ENCODE assay signal across 9 cellular contexts in the genomic region with DNA sequence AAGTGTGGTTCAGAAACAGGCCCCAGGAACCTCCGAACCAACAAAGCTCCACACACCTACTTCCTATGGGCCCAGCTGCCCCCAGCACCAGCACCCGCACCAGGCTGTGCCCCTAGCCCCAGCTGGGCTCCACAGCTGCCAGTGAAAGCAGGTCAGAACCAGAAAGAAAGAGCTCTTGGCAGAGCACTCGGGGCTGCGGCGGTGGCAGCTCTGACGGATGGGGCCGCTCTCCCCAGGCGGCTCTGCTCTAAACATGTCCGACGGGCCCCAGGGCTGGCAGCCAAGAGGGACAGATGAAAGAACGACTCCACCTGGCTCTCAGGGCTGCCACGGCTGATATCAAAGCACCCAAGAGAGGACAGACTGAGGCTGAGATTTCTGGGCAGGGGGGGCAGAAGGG. TPM values are rescaled to one million over a fixed set of nuclear protein-coding genes. Genes with fewer than 3 reads are reported as not detected.
DNase-seq lines count a peak whose midpoint lies in the region; ATAC-seq and TF ChIP-seq lines count a peak whose summit lies in the region.
"Had no signal": no experiment of that assay in that cellular context is flagged by ENCODE, and none has a peak within 500 bp of the region (broad histone marks: within the 10 kb centered on the region; RNA-seq: fewer than 3 reads in every experiment).

No MANE protein-coding gene starts in this region.

- H3K36me3 ChIP-seq in mucosa of stomach (ENCODE audit: control insufficient read depth, insufficient read depth, low read length) (no peaks in the 10 kb centered on the region), upper lobe of left lung (no peaks in the 10 kb centered on the region), spleen (no peaks in the 10 kb centered on the region)

- H3K4me3 ChIP-seq in mucosa of stomach (ENCODE audit: low read length) (no peak overlapping the region), upper lobe of left lung (peak overlapping the region in 3 of 4 donors; percentile 4 to 36 (median 28)), spleen (no peak overlapping the region)

- ATAC-seq in left ventricle myocardium superior (no peak), left cardiac atrium (no peak), upper lobe of left lung (ENCODE audit: low FRiP score in 2 of 2) (peak in 1 of 2 donors; percentile 2), HG03521 (IDR thresholded peaks at IDR 0.05; ENCODE audit: unreplicated experiment) (no peak)

- peak overlapping the region; percentile 37 for H3K9ac ChIP-seq in mucosa of stomach (ENCODE audit: low read length)

- peaks cover 48% of the 10 kb centered on the region for H3K4me1 ChIP-seq in mucosa of stomach (ENCODE audit: control insufficient read depth, insufficient read depth, low read length)
- peaks cover 11 to 29% (median 16%) of the 10 kb centered on the region in 4 donors for H3K4me1 ChIP-seq in upper lobe of left lung
- peaks cover 0 to 27% (median 14%) of the 10 kb centered on the region in 6 donors for H3K4me1 ChIP-seq in spleen

- TF ChIP-seq CTCF in upper lobe of left lung (IDR thresholded peaks at IDR 0.05), result no peak
- TF ChIP-seq CTCF in spleen (IDR thresholded peaks at IDR 0.05 in 8 of 11, conservative IDR thresholded peaks at IDR 0.05 in 3 of 11), result no peak

- TF ChIP-seq POLR2A in upper lobe of left lung (IDR thresholded peaks at IDR 0.05) (no peak), spleen (IDR thresholded peaks at IDR 0.05) (no peak)

- peak; percentile 19 for DNase-seq in left ventricle myocardium superior
- no peak for DNase-seq in left cardiac atrium
- peak in 33 of 61 donors; percentile 22 to 76 (median 50) for DNase-seq in caudate nucleus (lab: John Stamatoyannopoulos, UW)
- peak in 1 of 2 donors; percentile 71 for DNase-seq in upper lobe of left lung
- no peak for DNase-seq in T-helper 2 cell
- DNase-seq in spleen, result no peak
- DNase-seq: T1000 had no signal

- H3K27me3 ChIP-seq in mucosa of stomach (ENCODE audit: control insufficient read depth, insufficient read depth, low read length) (no peaks in the 10 kb centered on the region), upper lobe of left lung (no peaks in the 10 kb centered on the region), spleen (replicated peaks in 1 of 7) (peaks cover 0 to 5% (median 0%) of the 10 kb centered on the region in 7 donors)

- H3K27ac ChIP-seq in caudate nucleus (ENCODE audit: low read depth, low read length), result peak overlapping the region; percentile 79
- peak overlapping the region in 1 of 4 donors; percentile 17 for H3K27ac ChIP-seq in upper lobe of left lung
- no peak overlapping the region for H3K27ac ChIP-seq in spleen

- no peak for TF ChIP-seq EP300 in upper lobe of left lung (IDR thresholded peaks at IDR 0.05)

- intact Hi-C loops in left ventricle myocardium superior (cut with micrococcal nuclease), result no loop called here
- intact Hi-C loops in left cardiac atrium (cut with DNase I), result no loop called here
- intact Hi-C loops in spleen (cut with DNase I; ENCODE audit: low total_unique reads), result loop anchor here (5.0 kb wide), 1 partner anchor 190 kb away; no protein-coding TSS in a partner anchor

- H3K9me3 ChIP-seq in mucosa of stomach (ENCODE audit: control insufficient read depth, low read length) (no peaks in the 10 kb centered on the region), upper lobe of left lung (no peaks in the 10 kb centered on the region), spleen (no peaks in the 10 kb centered on the region)

- 51 to 53% methylated on average over 7 to 12 of the region's 12 CpGs for WGBS in upper lobe of left lung, 2 donors
- 81 to 88% (median 87%) methylated on average over 12 of the region's 12 CpGs for WGBS in spleen, 5 donors

RNA-seq across cellular contexts. Expression of a gene that starts 25.7 kb away (rescaled TPM):
- 17.2 TPM for total RNA-seq in left ventricle myocardium superior
- total RNA-seq in left cardiac atrium, result 10 to 100 TPM; 14.3 to 15.5 TPM
- total RNA-seq in upper lobe of left lung, result 10 to 100 TPM; 11.4 to 29.0 (median 21.8) TPM
- 10 to 100 TPM in 2 of 7 donors, 1 to 10 TPM in 5; 3.3 to 10.3 (median 8.0) TPM for total RNA-seq in spleen
- 10 to 100 TPM in 1 of 3 donors, 1 to 10 TPM in 2; 3.9 to 12.0 (median 7.9) TPM for polyA plus RNA-seq in spleen

RNA-seq across cellular contexts. Expression of a gene that starts 39.3 kb away (rescaled TPM):
- total RNA-seq in left ventricle myocardium superior, result 6.5 TPM
- 1 to 10 TPM; 7.7 to 8.9 TPM for total RNA-seq in left cardiac atrium
- 10 to 100 TPM in 5 of 6 donors, 1 to 10 TPM in 1; 7.2 to 28.6 (median 17.5) TPM for total RNA-seq in upper lobe of left lung
- 10 to 100 TPM; 14.5 to 27.9 (median 18.1) TPM for total RNA-seq in spleen
- 10 to 100 TPM; 10.0 to 19.3 (median 14.2) TPM for polyA plus RNA-seq in spleen

Comparison
In these comparisons a context has a peak if more than half of its experiments do, and no peak if none do; other contexts are left out.
1. DNase-seq: peak in left ventricle myocardium superior (single experiment) and caudate nucleus (33 of 61); none in left cardiac atrium (single experiment), T-helper 2 cell (0 of 5) and spleen (single experiment).
2. H3K4me3 ChIP-seq: peak in upper lobe of left lung (3 of 4); none in mucosa of stomach (single experiment) and spleen (0 of 8).